ENCODE assay signal across 16 cellular contexts in the genomic region with DNA sequence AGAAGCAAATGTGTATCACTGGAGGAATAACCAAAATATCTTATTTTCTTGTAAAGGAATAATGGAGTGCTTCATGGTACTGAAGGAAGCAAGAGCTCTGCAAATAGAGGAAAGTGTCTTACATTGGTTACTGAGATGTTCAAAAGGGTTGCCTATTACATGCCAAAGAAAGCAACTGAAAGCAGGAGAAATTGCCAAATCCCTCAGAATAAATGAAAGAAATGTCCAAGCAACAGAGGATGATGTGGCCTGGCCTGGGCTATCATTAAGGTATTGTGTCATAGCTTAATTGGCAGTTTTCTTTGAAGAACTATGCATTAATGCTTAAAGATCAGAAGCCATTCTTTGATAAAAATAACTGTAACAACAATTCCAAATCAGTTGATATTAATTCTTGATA.
A peak's percentile ranks its signal among the peaks of the same experiment; 100 is the strongest.
DNase-seq lines count a peak whose midpoint lies in the region; ATAC-seq and TF ChIP-seq lines count a peak whose summit lies in the region.
"Had no signal": no experiment of that assay in that cellular context is flagged by ENCODE, and none has a peak within 500 bp of the region (broad histone marks: within the 10 kb centered on the region; RNA-seq: fewer than 3 reads in every experiment).

No MANE protein-coding gene starts in this region.

- no peak overlapping the region for H3K27ac ChIP-seq in Peyer's patch
- H3K27ac ChIP-seq: 22Rv1; BLaER1 treated with 17β-estradiol and CSF1 and Interleukin-3, amounts not matched to agents 10 nM and 100 nM had no signal

- no peak for DNase-seq in activated T-cell treated with anti-CD3 and anti-CD28 coated beads, Interleukin-2, amount 50 U/mL, for 72 hours
- no peak for DNase-seq in activated T-cell treated with anti-CD3 and anti-CD28 coated beads, Interleukin-2, amount 50 U/mL, for 1 hour
- DNase-seq in astrocyte of the hippocampus (ENCODE audit: low read depth, low spot score) = peak; percentile 14
- peak; percentile 29 for DNase-seq in fibroblast of the aortic adventitia (ENCODE audit: low read depth)
- DNase-seq in Peyer's patch = no peak
- DNase-seq: CD4-positive, CD25-positive, alpha-beta regulatory T cell; DMS 273 treated with DMSO at 0.1 percent for 48 hours; DMS79; EL had no signal

- TF ChIP-seq POLR2A in Peyer's patch (IDR thresholded peaks at IDR 0.05) = no peak

- H3K36me3 Mint-ChIP-seq in activated T-cell treated with anti-CD3 and anti-CD28 coated beads, Interleukin-2, amount 50 U/mL, for 72 hours (ENCODE audit: insufficient read depth in 2 of 2) = no peaks in the 10 kb centered on the region

- H3K27ac Mint-ChIP-seq in activated T-cell treated with anti-CD3 and anti-CD28 coated beads, Interleukin-2, amount 50 U/mL, for 72 hours = peak overlapping the region; percentile 19
- H3K27ac Mint-ChIP-seq: CD4-positive, CD25-positive, alpha-beta regulatory T cell had no signal

- H3K4me3 Mint-ChIP-seq in activated T-cell treated with anti-CD3 and anti-CD28 coated beads, Interleukin-2, amount 50 U/mL, for 72 hours = no peak overlapping the region
- H3K4me3 Mint-ChIP-seq: CD4-positive, CD25-positive, alpha-beta regulatory T cell had no signal

- H3K4me1 Mint-ChIP-seq in activated T-cell treated with anti-CD3 and anti-CD28 coated beads, Interleukin-2, amount 50 U/mL, for 72 hours (ENCODE audit: low read depth) = no peaks in the 10 kb centered on the region
- H3K4me1 Mint-ChIP-seq: CD4-positive, CD25-positive, alpha-beta regulatory T cell had no signal

- H3K27me3 ChIP-seq in Peyer's patch = no peaks in the 10 kb centered on the region
- H3K27me3 ChIP-seq: BLaER1 treated with 17β-estradiol and CSF1 and Interleukin-3, amounts not matched to agents 10 nM and 100 nM had no signal

- H3K4me3 ChIP-seq in fibroblast of the aortic adventitia (ENCODE audit: low read depth, low read length) = no peak overlapping the region
- H3K4me3 ChIP-seq in Peyer's patch = no peak overlapping the region
- H3K4me3 ChIP-seq: BLaER1 treated with 17β-estradiol and CSF1 and Interleukin-3, amounts not matched to agents 10 nM and 100 nM had no signal

- H3K27me3 Mint-ChIP-seq in activated T-cell treated with anti-CD3 and anti-CD28 coated beads, Interleukin-2, amount 50 U/mL, for 72 hours (ENCODE audit: low read depth) = no peaks in the 10 kb centered on the region
- H3K27me3 Mint-ChIP-seq: CD4-positive, CD25-positive, alpha-beta regulatory T cell had no signal

- no peaks in the 10 kb centered on the region for H3K4me1 ChIP-seq in Peyer's patch
- H3K4me1 ChIP-seq: BLaER1 treated with 17β-estradiol and CSF1 and Interleukin-3, amounts not matched to agents 10 nM and 100 nM had no signal

- ATAC-seq in activated T-cell treated with anti-CD3 and anti-CD28 coated beads, Interleukin-2, amount 50 U/mL, for 72 hours (replicated peaks in 1 of 2) = no peak
- no peak for ATAC-seq in HG02870 (IDR thresholded peaks at IDR 0.05; ENCODE audit: unreplicated experiment)
- no peak for ATAC-seq in HG03460 (IDR thresholded peaks at IDR 0.05; ENCODE audit: unreplicated experiment)
- no peak for ATAC-seq in GM18868 (IDR thresholded peaks at IDR 0.05; ENCODE audit: unreplicated experiment)
- ATAC-seq: HCT116, HepG2 had no signal

- no peaks in the 10 kb centered on the region for H3K9me3 ChIP-seq in Peyer's patch

- no peaks in the 10 kb centered on the region for H3K36me3 ChIP-seq in Peyer's patch

- TF ChIP-seq CTCF in fibroblast of the aortic adventitia (IDR thresholded peaks at IDR 0.05; ENCODE audit: insufficient read depth, low read length) (no peak), Peyer's patch (IDR thresholded peaks at IDR 0.05) (no peak)

- peaks cover 0 to 2% of the 10 kb centered on the region in 2 donors for H3K9me3 Mint-ChIP-seq in activated T-cell treated with anti-CD3 and anti-CD28 coated beads, Interleukin-2, amount 50 U/mL, for 72 hours

Comparison
In these comparisons a context has a peak if more than half of its experiments do, and no peak if none do; other contexts are left out.
1. DNase-seq: peak in astrocyte of the hippocampus (single experiment) and fibroblast of the aortic adventitia (single experiment); none in activated T-cell treated with anti-CD3 and anti-CD28 coated beads, Interleukin-2, amount 50 U/mL, for 72 hours (0 of 2), activated T-cell treated with anti-CD3 and anti-CD28 coated beads, Interleukin-2, amount 50 U/mL, for 1 hour (single experiment) and Peyer's patch (0 of 3).